5 cellular contexts compared by ENCODE assay signal in the genomic region with DNA sequence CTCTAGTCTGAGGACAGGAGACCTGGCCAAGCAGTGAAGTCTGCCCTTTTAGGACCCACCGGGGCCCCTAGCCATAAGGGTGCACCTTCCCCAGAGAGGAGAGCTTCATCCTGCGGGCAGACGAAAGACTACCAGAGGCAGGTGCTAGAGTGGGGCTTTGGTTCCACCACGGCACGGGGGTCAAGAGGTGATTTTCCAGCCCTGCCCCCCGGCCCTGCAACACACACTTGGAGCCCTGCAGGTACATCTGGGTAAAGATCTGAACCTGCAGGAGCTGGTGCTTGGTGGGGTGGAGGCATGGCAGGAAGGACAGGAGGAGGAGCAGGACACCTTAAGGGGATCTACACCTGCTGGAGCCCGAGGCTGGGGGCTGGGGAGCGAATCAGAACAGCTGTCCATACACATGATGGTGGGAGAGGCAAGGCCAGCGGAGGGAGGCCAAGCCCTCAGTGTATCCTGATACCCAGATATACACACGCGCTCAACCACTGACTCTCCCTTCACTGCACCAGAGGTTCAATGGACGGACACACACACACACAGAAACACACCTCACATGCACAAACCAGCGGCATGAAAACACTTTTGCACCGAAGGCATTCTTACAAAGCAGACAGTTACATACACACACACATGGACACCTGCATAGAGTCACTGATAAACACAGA.
"Had no signal": no experiment of that assay in that cellular context is flagged by ENCODE, and none has a peak within 500 bp of the region (broad histone marks: within the 10 kb centered on the region; RNA-seq: fewer than 3 reads in every experiment).

No MANE protein-coding gene starts in this region.

- H3K9me3 ChIP-seq: ascending aorta, esophagus squamous epithelium, lower lobe of right lung, tibial artery had no signal

- H3K4me1 ChIP-seq: ascending aorta, lower lobe of right lung, tibial artery had no signal

- H3K4me3 ChIP-seq: ascending aorta, esophagus squamous epithelium, lower lobe of right lung, tibial artery had no signal

- DNase-seq: esophagus squamous epithelium, T1000 had no signal

- H3K27me3 ChIP-seq: ascending aorta had no signal

- H3K36me3 ChIP-seq: ascending aorta, esophagus squamous epithelium, lower lobe of right lung, tibial artery had no signal

- H3K27ac ChIP-seq: ascending aorta, esophagus squamous epithelium, lower lobe of right lung, tibial artery had no signal
